In genomic region chr3:125142418-125142778, GRCh38 we compare ENCODE assay signal across 10 cellular contexts.
DNase-seq lines count a peak whose midpoint lies in the region; ATAC-seq and TF ChIP-seq lines count a peak whose summit lies in the region.
"Had no signal": no experiment of that assay in that cellular context is flagged by ENCODE, and none has a peak within 500 bp of the region (broad histone marks: within the 10 kb centered on the region; RNA-seq: fewer than 3 reads in every experiment).

No MANE protein-coding gene starts in this region.

- peaks cover 12% of the 10 kb centered on the region for H3K36me3 Mint-ChIP-seq in T-helper 2 cell treated with Interferon-gamma antibody and Interleukin-4, amounts not matched to agents 5 μg/mL and 100 μg/mL, for 36 hours (ENCODE audit: low read depth)
- peaks cover 8% of the 10 kb centered on the region for H3K36me3 Mint-ChIP-seq in activated T-helper 1 cell treated with anti-CD3 and anti-CD28 coated beads, Interleukin-12 subunit alpha, Interleukin-12 subunit beta, Interleukin-2, Interleukin-4 antibody, amounts not matched to agents 30 ng/mL and 10 ng/mL and 1 ng/mL, durations not matched to agents 14 hours and 24 hours and 36 hours (ENCODE audit: low read depth)

- H3K9me3 Mint-ChIP-seq in T-helper 2 cell treated with Interferon-gamma antibody and Interleukin-4, amounts not matched to agents 5 μg/mL and 100 μg/mL, for 36 hours = no peaks in the 10 kb centered on the region
- H3K9me3 Mint-ChIP-seq in activated T-helper 1 cell treated with anti-CD3 and anti-CD28 coated beads, Interleukin-12 subunit alpha, Interleukin-12 subunit beta, Interleukin-2, Interleukin-4 antibody, amounts not matched to agents 30 ng/mL and 10 ng/mL and 1 ng/mL, durations not matched to agents 14 hours and 24 hours and 36 hours = no peaks in the 10 kb centered on the region

- peak overlapping the region in 3 of 5 donors; percentile 15 to 49 (median 38) for H3K9ac ChIP-seq in subcutaneous abdominal adipose tissue (ENCODE audit: low read length in 5 of 5)

- H3K4me3 ChIP-seq in left lung (peak overlapping the region in 1 of 2 donors; percentile 31), subcutaneous abdominal adipose tissue (ENCODE audit: low read depth in 1 of 5, low read length in 5 of 5) (peak overlapping the region; percentile 24 to 58 (median 51)), WERI-Rb-1 (ENCODE audit: low read depth, low read length) (no peak overlapping the region)
- H3K4me3 ChIP-seq: mucosa of descending colon had no signal

- DNase-seq in T-helper 2 cell treated with Interferon-gamma antibody and Interleukin-4, amounts not matched to agents 5 μg/mL and 100 μg/mL, for 36 hours (ENCODE audit: low spot score) = no peak
- DNase-seq in T-helper 2 cell (no peak), left lung (no peak), Ammon's horn (ENCODE audit: low spot score) (no peak), WERI-Rb-1 (no peak), superior temporal gyrus (ENCODE audit: extremely low spot score) (no peak)
- DNase-seq in activated T-helper 1 cell treated with anti-CD3 and anti-CD28 coated beads, Interleukin-12 subunit alpha, Interleukin-12 subunit beta, Interleukin-2, Interleukin-4 antibody, amounts not matched to agents 30 ng/mL and 10 ng/mL and 1 ng/mL, durations not matched to agents 14 hours and 24 hours and 36 hours (ENCODE audit: low spot score) = no peak
- DNase-seq: 8988T had no signal

- peaks cover 49% of the 10 kb centered on the region for H3K4me1 Mint-ChIP-seq in T-helper 2 cell treated with Interferon-gamma antibody and Interleukin-4, amounts not matched to agents 5 μg/mL and 100 μg/mL, for 36 hours (ENCODE audit: low read depth)
- H3K4me1 Mint-ChIP-seq in activated T-helper 1 cell treated with anti-CD3 and anti-CD28 coated beads, Interleukin-12 subunit alpha, Interleukin-12 subunit beta, Interleukin-2, Interleukin-4 antibody, amounts not matched to agents 30 ng/mL and 10 ng/mL and 1 ng/mL, durations not matched to agents 14 hours and 24 hours and 36 hours (ENCODE audit: low read depth) = peaks cover 65% of the 10 kb centered on the region

- intact Hi-C loops in activated T-helper 1 cell treated with anti-CD3 and anti-CD28 coated beads, Interleukin-12 subunit alpha, Interleukin-12 subunit beta, Interleukin-2, Interleukin-4 antibody, amounts not matched to agents 30 ng/mL and 10 ng/mL and 1 ng/mL, durations not matched to agents 14 hours and 24 hours and 36 hours (cut with micrococcal nuclease) = loop anchor here (1.0 to 10.0 kb wide), 2 partner anchors 8 to 408 kb away; partner anchors contain the start of gene UMPS
- intact Hi-C loops in left lung (cut with DNase I) = no loop called here

- H3K27ac Mint-ChIP-seq in T-helper 2 cell treated with Interferon-gamma antibody and Interleukin-4, amounts not matched to agents 5 μg/mL and 100 μg/mL, for 36 hours = peak overlapping the region; percentile 90
- peak overlapping the region; percentile 9 for H3K27ac Mint-ChIP-seq in activated T-helper 1 cell treated with anti-CD3 and anti-CD28 coated beads, Interleukin-12 subunit alpha, Interleukin-12 subunit beta, Interleukin-2, Interleukin-4 antibody, amounts not matched to agents 30 ng/mL and 10 ng/mL and 1 ng/mL, durations not matched to agents 14 hours and 24 hours and 36 hours

- peak overlapping the region; percentile 41 to 73 for H3K27ac ChIP-seq in left lung
- no peak overlapping the region for H3K27ac ChIP-seq in subcutaneous abdominal adipose tissue (ENCODE audit: low read depth, low read length)
- H3K27ac ChIP-seq in WERI-Rb-1 = no peak overlapping the region

- H3K4me1 ChIP-seq in left lung (peaks cover 31 to 70% of the 10 kb centered on the region in 2 donors), subcutaneous abdominal adipose tissue (ENCODE audit: control insufficient read depth in 5 of 5, insufficient read depth in 5 of 5, low read length in 5 of 5) (peaks cover 13 to 69% (median 61%) of the 10 kb centered on the region in 5 donors)

- no peaks in the 10 kb centered on the region for H3K36me3 ChIP-seq in left lung
- no peaks in the 10 kb centered on the region for H3K36me3 ChIP-seq in subcutaneous abdominal adipose tissue (ENCODE audit: control insufficient read depth in 5 of 5, insufficient read depth in 5 of 5, low read length in 5 of 5)
- H3K36me3 ChIP-seq in WERI-Rb-1 = no peaks in the 10 kb centered on the region

- TF ChIP-seq CTCF in left lung (IDR thresholded peaks at IDR 0.05) (no peak), WERI-Rb-1 (IDR thresholded peaks at IDR 0.05; ENCODE audit: low read depth, low read length) (no peak)

- H3K9me3 ChIP-seq in left lung (no peaks in the 10 kb centered on the region), subcutaneous abdominal adipose tissue (ENCODE audit: control insufficient read depth in 5 of 5, low read length in 5 of 5) (no peaks in the 10 kb centered on the region), WERI-Rb-1 (ENCODE audit: severe bottlenecking) (no peaks in the 10 kb centered on the region)
- H3K9me3 ChIP-seq: mucosa of descending colon had no signal

- H3K4me3 Mint-ChIP-seq in T-helper 2 cell treated with Interferon-gamma antibody and Interleukin-4, amounts not matched to agents 5 μg/mL and 100 μg/mL, for 36 hours = peak overlapping the region; percentile 77
- no peak overlapping the region for H3K4me3 Mint-ChIP-seq in activated T-helper 1 cell treated with anti-CD3 and anti-CD28 coated beads, Interleukin-12 subunit alpha, Interleukin-12 subunit beta, Interleukin-2, Interleukin-4 antibody, amounts not matched to agents 30 ng/mL and 10 ng/mL and 1 ng/mL, durations not matched to agents 14 hours and 24 hours and 36 hours

- ATAC-seq in left lung = no peak

- H3K27me3 Mint-ChIP-seq in T-helper 2 cell treated with Interferon-gamma antibody and Interleukin-4, amounts not matched to agents 5 μg/mL and 100 μg/mL, for 36 hours (ENCODE audit: low read depth) = peaks cover 61% of the 10 kb centered on the region
- H3K27me3 Mint-ChIP-seq in activated T-helper 1 cell treated with anti-CD3 and anti-CD28 coated beads, Interleukin-12 subunit alpha, Interleukin-12 subunit beta, Interleukin-2, Interleukin-4 antibody, amounts not matched to agents 30 ng/mL and 10 ng/mL and 1 ng/mL, durations not matched to agents 14 hours and 24 hours and 36 hours (ENCODE audit: insufficient read depth) = peaks cover 34% of the 10 kb centered on the region

- H3K27me3 ChIP-seq in left lung (no peaks in the 10 kb centered on the region), subcutaneous abdominal adipose tissue (ENCODE audit: control insufficient read depth in 5 of 5, insufficient read depth in 4 of 5, low read length in 5 of 5) (peaks cover 0 to 8% (median 0%) of the 10 kb centered on the region in 5 donors), WERI-Rb-1 (ENCODE audit: insufficient read depth, low read depth, severe bottlenecking) (no peaks in the 10 kb centered on the region)

Comparison
In these comparisons a context has a peak if more than half of its experiments do, and no peak if none do; other contexts are left out.
1. H3K27ac ChIP-seq: peak in left lung (2 of 2); none in subcutaneous abdominal adipose tissue (single experiment) and WERI-Rb-1 (single experiment).